ENCODE assay signal across 9 cellular contexts in genomic region chr12:45231515-45232145, GRCh38. TPM values are rescaled to one million over a fixed set of nuclear protein-coding genes. Genes with fewer than 3 reads are reported as not detected.
DNase-seq lines count a peak whose midpoint lies in the region; ATAC-seq and TF ChIP-seq lines count a peak whose summit lies in the region.
"Had no signal": no experiment of that assay in that cellular context is flagged by ENCODE, and none has a peak within 500 bp of the region (broad histone marks: within the 10 kb centered on the region; RNA-seq: fewer than 3 reads in every experiment).

No MANE protein-coding gene starts in this region.

- ATAC-seq in activated T-cell treated with anti-CD3 and anti-CD28 coated beads, Interleukin-2, amount 50 U/mL, for 72 hours (replicated peaks in 1 of 2) = no peak
- ATAC-seq in HG02610 (IDR thresholded peaks at IDR 0.05; ENCODE audit: unreplicated experiment) (no peak), HG03045 (IDR thresholded peaks at IDR 0.05; ENCODE audit: unreplicated experiment) (no peak)

- no peaks in the 10 kb centered on the region for H3K36me3 ChIP-seq in thymus (ENCODE audit: control insufficient read depth, insufficient read depth)

- no peak overlapping the region for H3K4me3 ChIP-seq in thymus (ENCODE audit: low read length)
- H3K4me3 ChIP-seq: BLaER1 had no signal

- peak overlapping the region; percentile 39 for H3K27ac Mint-ChIP-seq in activated T-cell treated with anti-CD3 and anti-CD28 coated beads, Interleukin-2, amount 50 U/mL, for 72 hours

- H3K27me3 ChIP-seq in thymus (ENCODE audit: control insufficient read depth, insufficient read depth) = no peaks in the 10 kb centered on the region
- H3K27me3 ChIP-seq: BLaER1 had no signal

- H3K27ac ChIP-seq in VCaP (peak overlapping the region; percentile 3), thymus (ENCODE audit: low read depth) (peak overlapping the region; percentile 26)
- H3K27ac ChIP-seq: BLaER1 had no signal

- 83% methylated on average over 3 of the region's 3 CpGs for WGBS in thymus

- no peak overlapping the region for H3K4me3 Mint-ChIP-seq in activated T-cell treated with anti-CD3 and anti-CD28 coated beads, Interleukin-2, amount 50 U/mL, for 72 hours

- no peaks in the 10 kb centered on the region for H3K36me3 Mint-ChIP-seq in activated T-cell treated with anti-CD3 and anti-CD28 coated beads, Interleukin-2, amount 50 U/mL, for 72 hours (ENCODE audit: insufficient read depth in 2 of 2)

- H3K4me1 Mint-ChIP-seq in activated T-cell treated with anti-CD3 and anti-CD28 coated beads, Interleukin-2, amount 50 U/mL, for 72 hours (ENCODE audit: low read depth) = peaks cover 50% of the 10 kb centered on the region

- DNase-seq in activated T-cell treated with anti-CD3 and anti-CD28 coated beads, Interleukin-2, amount 50 U/mL, for 72 hours = no peak
- no peak for DNase-seq in activated T-cell treated with anti-CD3 and anti-CD28 coated beads, Interleukin-2, amount 50 U/mL, for 48 hours
- peak; percentile 28 for DNase-seq in glomerular visceral epithelial cell (ENCODE audit: extremely low spot score)
- DNase-seq in MV-4-11 (lab: John Stamatoyannopoulos, UW) = no peak

- no peaks in the 10 kb centered on the region for H3K27me3 Mint-ChIP-seq in activated T-cell treated with anti-CD3 and anti-CD28 coated beads, Interleukin-2, amount 50 U/mL, for 72 hours (ENCODE audit: low read depth)

- no peaks in the 10 kb centered on the region for H3K9me3 Mint-ChIP-seq in activated T-cell treated with anti-CD3 and anti-CD28 coated beads, Interleukin-2, amount 50 U/mL, for 72 hours

- H3K4me1 ChIP-seq in thymus (ENCODE audit: control insufficient read depth, insufficient read depth, low read length) = peaks cover 15% of the 10 kb centered on the region
- H3K4me1 ChIP-seq: BLaER1 had no signal

- TF ChIP-seq CTCF in VCaP (conservative IDR thresholded peaks at IDR 0.05) = no peak

- H3K9me3 ChIP-seq in thymus (ENCODE audit: control insufficient read depth) = no peaks in the 10 kb centered on the region

RNA-seq across cellular contexts. Expression of gene ANO6, which starts 15.7 kb away (rescaled TPM):
- total RNA-seq in activated T-cell treated with anti-CD3 and anti-CD28 coated beads, Interleukin-2, amount 50 U/mL, for 72 hours = 10 to 100 TPM; 25.3 to 27.0 TPM
- polyA plus RNA-seq in thymus = 11.6 TPM
